1 cellular context compared by ENCODE assay signal in the genomic region with DNA sequence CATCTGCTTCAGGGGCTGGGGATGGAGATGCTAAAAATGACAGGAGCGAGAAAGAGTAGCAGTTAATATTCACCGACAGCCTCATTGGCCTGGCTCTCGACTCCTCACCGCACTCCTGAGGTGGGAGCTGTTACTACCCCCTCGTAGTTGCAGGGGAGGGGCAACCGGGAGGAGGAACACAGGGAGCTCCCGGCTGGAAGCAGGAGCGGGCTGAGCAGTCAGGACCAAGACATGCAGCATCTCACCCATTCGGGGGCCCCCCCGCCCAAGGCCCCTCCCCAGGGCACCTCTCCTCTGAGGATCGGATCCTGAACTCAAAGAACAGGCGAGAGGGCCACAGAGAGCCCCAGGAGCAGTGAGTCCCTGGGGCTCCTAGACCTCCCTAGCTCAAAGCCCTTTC.
TF ChIP-seq lines count a peak whose summit lies in the region.

No MANE protein-coding gene starts in this region.

TF ChIP-seq in GM23338, 12 proteins besides CTCF, POLR2A, EP300 and RAD21 (continued from another document):
- no peak for TF ChIP-seq POLR2AphosphoS5 (IDR thresholded peaks at IDR 0.05; ENCODE audit: low read depth)
- no peak for TF ChIP-seq EZH2phosphoT487 (IDR thresholded peaks at IDR 0.05; ENCODE audit: unreplicated experiment)
- TF ChIP-seq NANOG (IDR thresholded peaks at IDR 0.05; ENCODE audit: borderline replicate concordance) = no peak
- TF ChIP-seq, protein P1, sequence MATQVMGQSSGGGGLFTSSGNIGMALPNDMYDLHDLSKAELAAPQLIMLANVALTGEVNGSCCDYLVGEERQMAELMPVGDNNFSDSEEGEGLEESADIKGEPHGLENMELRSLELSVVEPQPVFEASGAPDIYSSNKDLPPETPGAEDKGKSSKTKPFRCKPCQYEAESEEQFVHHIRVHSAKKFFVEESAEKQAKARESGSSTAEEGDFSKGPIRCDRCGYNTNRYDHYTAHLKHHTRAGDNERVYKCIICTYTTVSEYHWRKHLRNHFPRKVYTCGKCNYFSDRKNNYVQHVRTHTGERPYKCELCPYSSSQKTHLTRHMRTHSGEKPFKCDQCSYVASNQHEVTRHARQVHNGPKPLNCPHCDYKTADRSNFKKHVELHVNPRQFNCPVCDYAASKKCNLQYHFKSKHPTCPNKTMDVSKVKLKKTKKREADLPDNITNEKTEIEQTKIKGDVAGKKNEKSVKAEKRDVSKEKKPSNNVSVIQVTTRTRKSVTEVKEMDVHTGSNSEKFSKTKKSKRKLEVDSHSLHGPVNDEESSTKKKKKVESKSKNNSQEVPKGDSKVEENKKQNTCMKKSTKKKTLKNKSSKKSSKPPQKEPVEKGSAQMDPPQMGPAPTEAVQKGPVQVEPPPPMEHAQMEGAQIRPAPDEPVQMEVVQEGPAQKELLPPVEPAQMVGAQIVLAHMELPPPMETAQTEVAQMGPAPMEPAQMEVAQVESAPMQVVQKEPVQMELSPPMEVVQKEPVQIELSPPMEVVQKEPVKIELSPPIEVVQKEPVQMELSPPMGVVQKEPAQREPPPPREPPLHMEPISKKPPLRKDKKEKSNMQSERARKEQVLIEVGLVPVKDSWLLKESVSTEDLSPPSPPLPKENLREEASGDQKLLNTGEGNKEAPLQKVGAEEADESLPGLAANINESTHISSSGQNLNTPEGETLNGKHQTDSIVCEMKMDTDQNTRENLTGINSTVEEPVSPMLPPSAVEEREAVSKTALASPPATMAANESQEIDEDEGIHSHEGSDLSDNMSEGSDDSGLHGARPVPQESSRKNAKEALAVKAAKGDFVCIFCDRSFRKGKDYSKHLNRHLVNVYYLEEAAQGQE (IDR thresholded peaks at IDR 0.05; ENCODE audit: unreplicated experiment) = no peak
- TF ChIP-seq, protein P2, sequence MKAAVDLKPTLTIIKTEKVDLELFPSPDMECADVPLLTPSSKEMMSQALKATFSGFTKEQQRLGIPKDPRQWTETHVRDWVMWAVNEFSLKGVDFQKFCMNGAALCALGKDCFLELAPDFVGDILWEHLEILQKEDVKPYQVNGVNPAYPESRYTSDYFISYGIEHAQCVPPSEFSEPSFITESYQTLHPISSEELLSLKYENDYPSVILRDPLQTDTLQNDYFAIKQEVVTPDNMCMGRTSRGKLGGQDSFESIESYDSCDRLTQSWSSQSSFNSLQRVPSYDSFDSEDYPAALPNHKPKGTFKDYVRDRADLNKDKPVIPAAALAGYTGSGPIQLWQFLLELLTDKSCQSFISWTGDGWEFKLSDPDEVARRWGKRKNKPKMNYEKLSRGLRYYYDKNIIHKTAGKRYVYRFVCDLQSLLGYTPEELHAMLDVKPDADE (IDR thresholded peaks at IDR 0.05) = no peak
- TF ChIP-seq, protein P3, sequence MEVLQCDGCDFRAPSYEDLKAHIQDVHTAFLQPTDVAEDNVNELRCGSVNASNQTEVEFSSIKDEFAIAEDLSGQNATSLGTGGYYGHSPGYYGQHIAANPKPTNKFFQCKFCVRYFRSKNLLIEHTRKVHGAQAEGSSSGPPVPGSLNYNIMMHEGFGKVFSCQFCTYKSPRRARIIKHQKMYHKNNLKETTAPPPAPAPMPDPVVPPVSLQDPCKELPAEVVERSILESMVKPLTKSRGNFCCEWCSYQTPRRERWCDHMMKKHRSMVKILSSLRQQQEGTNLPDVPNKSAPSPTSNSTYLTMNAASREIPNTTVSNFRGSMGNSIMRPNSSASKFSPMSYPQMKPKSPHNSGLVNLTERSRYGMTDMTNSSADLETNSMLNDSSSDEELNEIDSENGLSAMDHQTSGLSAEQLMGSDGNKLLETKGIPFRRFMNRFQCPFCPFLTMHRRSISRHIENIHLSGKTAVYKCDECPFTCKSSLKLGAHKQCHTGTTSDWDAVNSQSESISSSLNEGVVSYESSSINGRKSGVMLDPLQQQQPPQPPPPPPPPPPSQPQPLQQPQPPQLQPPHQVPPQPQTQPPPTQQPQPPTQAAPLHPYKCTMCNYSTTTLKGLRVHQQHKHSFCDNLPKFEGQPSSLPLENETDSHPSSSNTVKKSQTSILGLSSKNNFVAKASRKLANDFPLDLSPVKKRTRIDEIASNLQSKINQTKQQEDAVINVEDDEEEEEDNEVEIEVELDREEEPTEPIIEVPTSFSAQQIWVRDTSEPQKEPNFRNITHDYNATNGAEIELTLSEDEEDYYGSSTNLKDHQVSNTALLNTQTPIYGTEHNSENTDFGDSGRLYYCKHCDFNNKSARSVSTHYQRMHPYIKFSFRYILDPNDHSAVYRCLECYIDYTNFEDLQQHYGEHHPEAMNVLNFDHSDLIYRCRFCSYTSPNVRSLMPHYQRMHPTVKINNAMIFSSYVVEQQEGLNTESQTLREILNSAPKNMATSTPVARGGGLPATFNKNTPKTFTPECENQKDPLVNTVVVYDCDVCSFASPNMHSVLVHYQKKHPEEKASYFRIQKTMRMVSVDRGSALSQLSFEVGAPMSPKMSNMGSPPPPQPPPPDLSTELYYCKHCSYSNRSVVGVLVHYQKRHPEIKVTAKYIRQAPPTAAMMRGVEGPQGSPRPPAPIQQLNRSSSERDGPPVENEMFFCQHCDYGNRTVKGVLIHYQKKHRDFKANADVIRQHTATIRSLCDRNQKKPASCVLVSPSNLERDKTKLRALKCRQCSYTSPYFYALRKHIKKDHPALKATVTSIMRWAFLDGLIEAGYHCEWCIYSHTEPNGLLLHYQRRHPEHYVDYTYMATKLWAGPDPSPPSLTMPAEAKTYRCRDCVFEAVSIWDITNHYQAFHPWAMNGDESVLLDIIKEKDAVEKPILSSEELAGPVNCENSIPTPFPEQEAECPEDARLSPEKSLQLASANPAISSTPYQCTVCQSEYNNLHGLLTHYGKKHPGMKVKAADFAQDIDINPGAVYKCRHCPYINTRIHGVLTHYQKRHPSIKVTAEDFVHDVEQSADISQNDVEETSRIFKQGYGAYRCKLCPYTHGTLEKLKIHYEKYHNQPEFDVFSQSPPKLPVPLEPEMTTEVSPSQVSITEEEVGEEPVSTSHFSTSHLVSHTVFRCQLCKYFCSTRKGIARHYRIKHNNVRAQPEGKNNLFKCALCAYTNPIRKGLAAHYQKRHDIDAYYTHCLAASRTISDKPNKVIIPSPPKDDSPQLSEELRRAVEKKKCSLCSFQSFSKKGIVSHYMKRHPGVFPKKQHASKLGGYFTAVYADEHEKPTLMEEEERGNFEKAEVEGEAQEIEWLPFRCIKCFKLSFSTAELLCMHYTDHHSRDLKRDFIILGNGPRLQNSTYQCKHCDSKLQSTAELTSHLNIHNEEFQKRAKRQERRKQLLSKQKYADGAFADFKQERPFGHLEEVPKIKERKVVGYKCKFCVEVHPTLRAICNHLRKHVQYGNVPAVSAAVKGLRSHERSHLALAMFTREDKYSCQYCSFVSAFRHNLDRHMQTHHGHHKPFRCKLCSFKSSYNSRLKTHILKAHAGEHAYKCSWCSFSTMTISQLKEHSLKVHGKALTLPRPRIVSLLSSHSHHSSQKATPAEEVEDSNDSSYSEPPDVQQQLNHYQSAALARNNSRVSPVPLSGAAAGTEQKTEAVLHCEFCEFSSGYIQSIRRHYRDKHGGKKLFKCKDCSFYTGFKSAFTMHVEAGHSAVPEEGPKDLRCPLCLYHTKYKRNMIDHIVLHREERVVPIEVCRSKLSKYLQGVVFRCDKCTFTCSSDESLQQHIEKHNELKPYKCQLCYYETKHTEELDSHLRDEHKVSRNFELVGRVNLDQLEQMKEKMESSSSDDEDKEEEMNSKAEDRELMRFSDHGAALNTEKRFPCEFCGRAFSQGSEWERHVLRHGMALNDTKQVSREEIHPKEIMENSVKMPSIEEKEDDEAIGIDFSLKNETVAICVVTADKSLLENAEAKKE (CRISPR knock-in tag; IDR thresholded peaks at IDR 0.05) = no peak
- no peak for TF ChIP-seq CREB1 (CRISPR knock-in tag; IDR thresholded peaks at IDR 0.05; ENCODE audit: low read depth)
- no peak for TF ChIP-seq EZH2 (IDR thresholded peaks at IDR 0.05; ENCODE audit: low read depth, unreplicated experiment)
